In genomic region chr4:1992468-1993168, GRCh38 we compare ENCODE assay signal across 12 cellular contexts. TPM values are rescaled to one million over a fixed set of nuclear protein-coding genes. Genes with fewer than 3 reads are reported as not detected.
A peak's percentile ranks its signal among the peaks of the same experiment; 100 is the strongest.
DNase-seq lines count a peak whose midpoint lies in the region; TF ChIP-seq lines count a peak whose summit lies in the region.
"Had no signal": no experiment of that assay in that cellular context is flagged by ENCODE, and none has a peak within 500 bp of the region (broad histone marks: within the 10 kb centered on the region; RNA-seq: fewer than 3 reads in every experiment).

No MANE protein-coding gene starts in this region.

- TF ChIP-seq POLR2A in spleen (IDR thresholded peaks at IDR 0.05) = no peak

- H3K27ac Mint-ChIP-seq in chondrocyte (ENCODE audit: unreplicated experiment) = no peak overlapping the region
- H3K27ac Mint-ChIP-seq: CD8-positive, alpha-beta T cell had no signal

- peaks cover 6% of the 10 kb centered on the region for H3K9me3 Mint-ChIP-seq in chondrocyte (ENCODE audit: low read depth)

- TF ChIP-seq RAD21 in SK-N-SH (IDR thresholded peaks at IDR 0.05; ENCODE audit: low read length) = no peak

- H3K4me3 ChIP-seq in SK-N-SH (ENCODE audit: low read depth in 2 of 2, low read length in 1 of 2) (no peak overlapping the region), spleen (no peak overlapping the region), MM.1S (ENCODE audit: low read length) (no peak overlapping the region)

- H3K4me2 ChIP-seq in SK-N-SH = no peak overlapping the region
- H3K4me2 ChIP-seq in MM.1S (ENCODE audit: low read depth, low read length) = no peak overlapping the region

- no peak overlapping the region for H3K4me3 Mint-ChIP-seq in chondrocyte (ENCODE audit: unreplicated experiment)
- H3K4me3 Mint-ChIP-seq: CD8-positive, alpha-beta T cell had no signal

- H3K4me1 Mint-ChIP-seq in chondrocyte (ENCODE audit: low read depth) = no peaks in the 10 kb centered on the region

- no peaks in the 10 kb centered on the region for H3K9me2 ChIP-seq in SK-N-SH
- H3K9me2 ChIP-seq in MM.1S (replicated peaks; ENCODE audit: insufficient read depth, low read length) = no peaks in the 10 kb centered on the region

- TF ChIP-seq CTCF in SK-N-SH (IDR thresholded peaks at IDR 0.05) (no peak), chondrocyte (IDR thresholded peaks at IDR 0.05) (no peak), spleen (IDR thresholded peaks at IDR 0.05 in 8 of 11, conservative IDR thresholded peaks at IDR 0.05 in 3 of 11) (no peak), MM.1S (IDR thresholded peaks at IDR 0.05; ENCODE audit: low read length) (no peak)

- H2AFZ ChIP-seq in SK-N-SH (ENCODE audit: low read depth) = no peak overlapping the region
- H2AFZ ChIP-seq in MM.1S (ENCODE audit: low read length) = no peak overlapping the region

- H3F3A ChIP-seq in SK-N-SH (replicated peaks; ENCODE audit: insufficient read depth) = no peaks in the 10 kb centered on the region
- no peaks in the 10 kb centered on the region for H3F3A ChIP-seq in MM.1S (ENCODE audit: insufficient read depth, low read length)

- TF ChIP-seq EP300 in SK-N-SH (IDR thresholded peaks at IDR 0.05; ENCODE audit: borderline replicate concordance in 1 of 2, low read depth in 1 of 2, low read length in 1 of 2) = no peak

- peaks cover 7% of the 10 kb centered on the region for H3K36me3 Mint-ChIP-seq in chondrocyte (ENCODE audit: low read depth)

- H3K9ac ChIP-seq in SK-N-SH (no peak overlapping the region), MM.1S (ENCODE audit: low read length) (no peak overlapping the region)

- H3K36me3 ChIP-seq in SK-N-SH (replicated peaks in 1 of 2; ENCODE audit: control insufficient read depth in 1 of 2, insufficient read depth in 2 of 2, low read length in 1 of 2) (peaks cover 18 to 23% of the 10 kb centered on the region in 2 experiments), spleen (peaks cover 0 to 80% (median 41%) of the 10 kb centered on the region in 6 donors), MM.1S (replicated peaks; ENCODE audit: insufficient read depth, low read length) (no peaks in the 10 kb centered on the region)

- CTCF ChIA-PET in SK-N-SH (lab: Yijun Ruan, JAX) = interaction anchor here (1.0 to 1.1 kb wide), 2 partner anchors 16 to 17 kb away, joined by 3 read pairs; partner anchors contain the start of gene NELFA

- H3K9me3 ChIP-seq in SK-N-SH (peaks cover 10% of the 10 kb centered on the region; the same call in 1 of the 2 replicates), spleen (peaks cover 0 to 21% (median 14%) of the 10 kb centered on the region in 8 donors), MM.1S (replicated peaks; ENCODE audit: insufficient read depth, low read length) (no peaks in the 10 kb centered on the region)

- H3K27ac ChIP-seq in SK-N-SH (ENCODE audit: low read depth in 2 of 2, low read length in 1 of 2) (peak overlapping the region in 1 of 2 experiments; percentile 31; a peak in 1 of 4 replicates), spleen (no peak overlapping the region), MM.1S (ENCODE audit: low read length) (no peak overlapping the region)
- H3K27ac ChIP-seq: epithelial cell of prostate had no signal

- no peaks in the 10 kb centered on the region for H3K27me3 Mint-ChIP-seq in chondrocyte (ENCODE audit: low read depth)

- 98% methylated on average over 21 of the region's 45 CpGs for WGBS in SK-N-SH (ENCODE audit: low lambda C conversion rate)
- WGBS in spleen, 5 donors = 91 to 94% (median 94%) methylated on average over 45 of the region's 45 CpGs

- intact Hi-C loops in spleen (cut with DNase I; ENCODE audit: low total_unique reads) = no loop called here

- DNase-seq in SK-N-SH = peak; percentile 80
- DNase-seq in chondrocyte (ENCODE audit: low spot score) = peak; percentile 88
- DNase-seq in islet precursor cell = peak; percentile 90
- peak; percentile 53 for DNase-seq in spleen
- DNase-seq in MM.1S = no peak
- DNase-seq in SIG-M5 (lab: John Stamatoyannopoulos, UW) = no peak
- DNase-seq in NCI-H1092 (lab: John Stamatoyannopoulos, UW) = no peak
- DNase-seq: activated T-cell treated with anti-CD3 and anti-CD28 coated beads, Interleukin-2, amount 50 U/mL, for 48 hours; CD8-positive, alpha-beta T cell; GDM1; NCI-H2081 had no signal

- no peaks in the 10 kb centered on the region for H3K27me3 ChIP-seq in SK-N-SH (ENCODE audit: insufficient read depth)
- no peaks in the 10 kb centered on the region for H3K27me3 ChIP-seq in spleen (replicated peaks in 1 of 7)
- H3K27me3 ChIP-seq in MM.1S (replicated peaks; ENCODE audit: insufficient read depth, low read length) = no peaks in the 10 kb centered on the region

- H4K20me1 ChIP-seq in SK-N-SH (ENCODE audit: insufficient read depth) = peaks cover 8% of the 10 kb centered on the region; the same call in 1 of the 2 replicates
- no peaks in the 10 kb centered on the region for H4K20me1 ChIP-seq in MM.1S (ENCODE audit: insufficient read depth, low read length)

- POLR2A ChIA-PET in SK-N-SH (lab: Yijun Ruan, JAX) = no interaction called here

- peaks cover 57% of the 10 kb centered on the region for H3K79me2 ChIP-seq in SK-N-SH (ENCODE audit: insufficient read depth)
- peaks cover 74% of the 10 kb centered on the region for H3K79me2 ChIP-seq in MM.1S (ENCODE audit: low read length)

- H3K4me1 ChIP-seq in SK-N-SH (ENCODE audit: control insufficient read depth in 1 of 2, insufficient read depth in 2 of 2, low read depth in 1 of 2, low read length in 1 of 2) (peaks cover 0 to 9% of the 10 kb centered on the region in 2 experiments; a peak in 1 of 4 replicates), spleen (peaks cover 0 to 18% (median 4%) of the 10 kb centered on the region in 6 donors), MM.1S (ENCODE audit: low read length) (no peaks in the 10 kb centered on the region)

TF ChIP-seq in SK-N-SH, 30 proteins besides CTCF, POLR2A, EP300 and RAD21:
- no peak for TF ChIP-seq JUND (IDR thresholded peaks at IDR 0.05)
- no peak for TF ChIP-seq USF2 (IDR thresholded peaks at IDR 0.05; ENCODE audit: borderline replicate concordance, low read depth, low read length)
- no peak for TF ChIP-seq IRF3 (IDR thresholded peaks at IDR 0.05; ENCODE audit: low read depth, low read length)
- TF ChIP-seq SIN3A (IDR thresholded peaks at IDR 0.05; ENCODE audit: borderline replicate concordance, low read depth, low read length) = no peak

RNA-seq across cellular contexts. Expression of gene NELFA, which starts 16.2 kb away (rescaled TPM):
- polyA plus RNA-seq in SK-N-SH (2012; rRNA removed) (17.3 and 26.8 TPM in 2 replicates), spleen (10 to 100 TPM; 19.9 to 29.6 (median 20.1) TPM)
- polyA plus RNA-seq in SK-N-SH (2012; cell fraction: cytosol; rRNA removed) = 12.3 and 17.5 TPM in 2 replicates
- polyA plus RNA-seq in SK-N-SH (2012; cell fraction: nucleus; rRNA removed) = 46.8 and 63.7 TPM in 2 replicates
- total RNA-seq in chondrocyte (23.5 to 25.6 TPM (median 24.0 TPM) in 3 replicates), spleen (10 to 100 TPM; 20.2 to 36.6 (median 31.5) TPM)

Comparison
In these comparisons a context has a peak if more than half of its experiments do, and no peak if none do; other contexts are left out.
1. DNase-seq: peak in SK-N-SH (single experiment), chondrocyte (single experiment), islet precursor cell (single experiment) and spleen (single experiment); none in MM.1S (single experiment), SIG-M5 (single experiment) and NCI-H1092 (single experiment).